ENCODE assay signal across 1 cellular context in the genomic region with DNA sequence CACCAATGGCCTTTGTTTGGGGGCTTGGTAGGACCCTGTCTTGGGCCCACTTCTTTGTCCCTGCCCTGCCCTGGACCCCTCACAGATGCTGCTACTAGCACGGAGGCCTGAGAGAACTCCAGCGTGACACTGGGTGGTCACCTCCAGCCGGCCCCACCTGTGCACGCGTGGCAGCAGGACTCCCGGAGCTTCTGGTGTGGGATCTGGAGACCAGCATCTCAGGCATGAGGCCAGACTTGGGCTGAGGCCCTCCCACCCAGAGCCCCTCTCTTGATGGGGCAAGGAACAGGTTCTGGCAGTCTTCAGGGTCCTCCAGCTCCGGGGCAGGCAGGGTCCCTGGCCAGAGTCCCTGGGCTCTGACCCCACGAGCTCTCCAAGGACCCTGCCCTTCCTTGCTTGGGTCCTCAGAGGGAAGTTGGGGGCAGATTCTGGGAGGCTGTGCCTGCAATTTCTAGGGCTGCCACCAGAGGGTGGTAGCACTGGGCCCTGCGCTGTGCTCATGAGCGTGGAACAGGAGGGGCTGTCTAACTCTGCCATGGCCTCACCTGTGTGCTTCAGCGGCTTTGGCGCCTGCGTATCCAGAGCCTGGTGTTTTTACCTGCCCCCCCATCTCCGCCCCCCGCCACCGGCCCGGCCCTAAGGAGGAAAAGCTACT.
TF ChIP-seq lines count a peak whose summit lies in the region.

No MANE protein-coding gene starts in this region.

TF ChIP-seq in endothelial cell of umbilical vein, 7 proteins besides CTCF, POLR2A, EP300 and RAD21 (continued from another document):
- TF ChIP-seq, protein P1, sequence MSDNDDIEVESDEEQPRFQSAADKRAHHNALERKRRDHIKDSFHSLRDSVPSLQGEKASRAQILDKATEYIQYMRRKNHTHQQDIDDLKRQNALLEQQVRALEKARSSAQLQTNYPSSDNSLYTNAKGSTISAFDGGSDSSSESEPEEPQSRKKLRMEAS (IDR thresholded peaks at IDR 0.05; ENCODE audit: insufficient read depth, insufficient read length) = no peak
- no peak for TF ChIP-seq EZH2 (IDR thresholded peaks at IDR 0.05; ENCODE audit: borderline replicate concordance, low read depth, low read length, severe bottlenecking)
- no peak for TF ChIP-seq JUN (IDR thresholded peaks at IDR 0.05; ENCODE audit: borderline replicate concordance, insufficient read depth, insufficient read length, low read depth)
- TF ChIP-seq POLR2AphosphoS5 (IDR thresholded peaks at IDR 0.05; ENCODE audit: insufficient read depth, low read depth, low read length) = no peak
- TF ChIP-seq FOS (IDR thresholded peaks at IDR 0.05; ENCODE audit: borderline replicate concordance, insufficient read depth, low read length) = no peak
